In genomic region chr5:55226934-55227737, GRCh38 we compare ENCODE assay signal across 8 cellular contexts. TPM values are rescaled to one million over a fixed set of nuclear protein-coding genes. Genes with fewer than 3 reads are reported as not detected.
DNase-seq lines count a peak whose midpoint lies in the region; ATAC-seq and TF ChIP-seq lines count a peak whose summit lies in the region.

Gene MCIDAS, minus strand, starts transcription at chr5:55227315. Its CDS starts 177 bp downstream, at chr5:55227138.

- no peak within 1 kb of the TSS for H3K27ac ChIP-seq in ovary

- DNase-seq in Right ventricle myocardium inferior (ENCODE audit: missing footprints) (no peak), cardiac septum (ENCODE audit: low spot score) (no peak), NCI-H748 (lab: John Stamatoyannopoulos, UW; ENCODE audit: unreplicated experiment) (peak; percentile 81), fibroblast of villous mesenchyme (ENCODE audit: low read depth) (peak; percentile 25), ovary (peak in 3 of 5 donors; percentile 25 to 57 (median 28)), pons (ENCODE audit: low spot score) (no peak)
- DNase-seq in activated CD8-positive, alpha-beta memory T cell treated with anti-CD3 and anti-CD28 coated beads, Interleukin-2, amount 10 ng/mL, durations not matched to agents 7 days and 5 days = peak; percentile 66

- no peaks in the 10 kb centered on the region for H3K27me3 ChIP-seq in ovary

- peaks cover 38% of the 10 kb centered on the region for H3K4me1 Mint-ChIP-seq in activated CD8-positive, alpha-beta memory T cell treated with anti-CD3 and anti-CD28 coated beads, Interleukin-2, amount 10 ng/mL, durations not matched to agents 7 days and 5 days

- H3K4me1 ChIP-seq in ovary (ENCODE audit: insufficient read depth) = peaks cover 13% of the 10 kb centered on the region

- peak within 1 kb of the TSS; percentile 58 for H3K4me3 Mint-ChIP-seq in activated CD8-positive, alpha-beta memory T cell treated with anti-CD3 and anti-CD28 coated beads, Interleukin-2, amount 10 ng/mL, durations not matched to agents 7 days and 5 days

- TF ChIP-seq EP300 in ovary (IDR thresholded peaks at IDR 0.05) = no peak

- H3K36me3 Mint-ChIP-seq in activated CD8-positive, alpha-beta memory T cell treated with anti-CD3 and anti-CD28 coated beads, Interleukin-2, amount 10 ng/mL, durations not matched to agents 7 days and 5 days = peaks cover 2% of the 10 kb centered on the region

- intact Hi-C loops in Right ventricle myocardium inferior (cut with DNase I) (no loop called here), cardiac septum (cut with DNase I) (no loop called here), ovary (cut with DNase I) (no loop called here)

- H3K4me3 ChIP-seq in fibroblast of villous mesenchyme (ENCODE audit: low read depth, low read length) (peak within 1 kb of the TSS; percentile 42), ovary (peak within 1 kb of the TSS; percentile 29)

- no peaks in the 10 kb centered on the region for H3K9me3 ChIP-seq in ovary

- 1% methylated on average over 73 to 85 of the region's 85 CpGs for WGBS in ovary, 3 donors

- H3K27me3 Mint-ChIP-seq in activated CD8-positive, alpha-beta memory T cell treated with anti-CD3 and anti-CD28 coated beads, Interleukin-2, amount 10 ng/mL, durations not matched to agents 7 days and 5 days = peaks cover 91% of the 10 kb centered on the region

- peak within 1 kb of the TSS; percentile 19 for H3K27ac Mint-ChIP-seq in activated CD8-positive, alpha-beta memory T cell treated with anti-CD3 and anti-CD28 coated beads, Interleukin-2, amount 10 ng/mL, durations not matched to agents 7 days and 5 days

- TF ChIP-seq CTCF in fibroblast of villous mesenchyme (IDR thresholded peaks at IDR 0.05; ENCODE audit: insufficient read depth, low read depth, low read length) (no peak), ovary (IDR thresholded peaks at IDR 0.05) (no peak)

- TF ChIP-seq POLR2A in ovary (IDR thresholded peaks at IDR 0.05) = no peak

- CTCF ChIA-PET in activated CD8-positive, alpha-beta memory T cell treated with anti-CD3 and anti-CD28 coated beads, Interleukin-2, amount 10 ng/mL, durations not matched to agents 7 days and 5 days (lab: Charles Lee) = interaction anchor here (0.7 to 2.4 kb wide), 8 partner anchors 9 to 465 kb away, joined by 3 to 9 read pairs (median 4); partner anchors contain the start of gene DHX29

- no peaks in the 10 kb centered on the region for H3K36me3 ChIP-seq in ovary

- no peaks in the 10 kb centered on the region for H3K9me3 Mint-ChIP-seq in activated CD8-positive, alpha-beta memory T cell treated with anti-CD3 and anti-CD28 coated beads, Interleukin-2, amount 10 ng/mL, durations not matched to agents 7 days and 5 days (ENCODE audit: low read depth)

- peak; percentile 27 for ATAC-seq in Right ventricle myocardium inferior
- ATAC-seq in HG03103 (IDR thresholded peaks at IDR 0.05; ENCODE audit: low read depth, unreplicated experiment) = peak; percentile 44
- peak; percentile 46 for ATAC-seq in activated CD8-positive, alpha-beta memory T cell treated with anti-CD3 and anti-CD28 coated beads, Interleukin-2, amount 10 ng/mL, durations not matched to agents 7 days and 5 days

RNA-seq across cellular contexts. Expression of gene MCIDAS, which starts in this region (rescaled TPM):
- not detected for total RNA-seq in Right ventricle myocardium inferior
- total RNA-seq in cardiac septum = not detected
- total RNA-seq in activated CD8-positive, alpha-beta memory T cell treated with anti-CD3 and anti-CD28 coated beads, Interleukin-2, amount 10 ng/mL, durations not matched to agents 7 days and 5 days = under 1 TPM in 1 of 2 experiments, not detected in 1; 0.21 TPM
- total RNA-seq in fibroblast of villous mesenchyme = not detected in 2 replicates
- total RNA-seq in ovary = 1 to 10 TPM in 1 of 7 donors, under 1 TPM in 1, not detected in 5; 0.10 to 1.5 TPM
- not detected for polyA plus RNA-seq in ovary

Comparison
In these comparisons a context has a peak if more than half of its experiments do, and no peak if none do; other contexts are left out.
1. Peak in ATAC-seq in Right ventricle myocardium inferior; RNA of the gene not detected or under 1 TPM.
2. Peak in DNase-seq and ATAC-seq in activated CD8-positive, alpha-beta memory T cell treated with anti-CD3 and anti-CD28 coated beads, Interleukin-2, amount 10 ng/mL, durations not matched to agents 7 days and 5 days; RNA of the gene not detected or under 1 TPM.
3. Peak in DNase-seq and H3K4me3 ChIP-seq in fibroblast of villous mesenchyme; RNA of the gene not detected or under 1 TPM.
4. DNase-seq: peak in NCI-H748 (single experiment) and ovary (3 of 5); none in Right ventricle myocardium inferior (single experiment), cardiac septum (single experiment) and pons (single experiment).
5. Peak in every context shown above with its lines, with median percentiles within 50 percentile points of each other: ATAC-seq.